In the genomic region with DNA sequence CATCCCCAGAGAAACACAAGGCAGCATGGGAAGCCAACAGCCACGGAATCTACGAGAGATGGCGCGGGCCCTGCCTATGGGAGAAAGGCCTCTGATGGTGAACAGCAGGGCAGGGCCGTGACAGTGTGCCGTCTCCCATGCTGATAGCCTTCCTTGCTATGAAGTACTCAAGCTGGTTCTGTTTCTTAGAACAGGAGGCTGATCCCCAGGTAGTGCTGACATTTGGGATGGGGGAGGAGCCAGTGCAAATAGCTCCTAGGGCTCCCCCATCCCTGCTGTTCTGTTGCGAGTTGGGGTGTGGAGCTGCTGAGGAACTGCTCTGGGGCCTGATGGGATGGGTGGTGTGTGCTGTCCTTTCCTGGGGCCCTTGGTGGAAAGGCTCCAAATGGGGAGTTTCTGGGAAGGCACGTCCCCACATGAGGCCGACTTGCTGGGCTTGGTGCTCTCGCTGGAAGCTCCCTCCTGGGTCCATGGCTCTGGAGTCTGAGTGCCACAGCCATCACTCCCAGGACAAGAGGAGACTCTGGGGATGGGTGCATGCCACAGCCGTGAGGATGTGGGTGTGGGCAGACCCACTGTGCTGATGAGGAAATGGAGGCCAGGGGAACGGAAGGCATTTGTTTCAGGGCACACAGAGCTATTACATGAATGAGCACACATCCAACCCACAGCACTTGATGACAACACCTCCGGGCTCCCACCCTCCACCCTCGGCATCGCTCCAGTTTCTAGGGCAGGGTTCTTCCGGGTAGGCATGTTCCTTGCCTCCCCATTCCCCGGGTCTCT, we compare ENCODE assay signal across 21 cellular contexts.
DNase-seq lines count a peak whose midpoint lies in the region; ATAC-seq and TF ChIP-seq lines count a peak whose summit lies in the region.
"Had no signal": no experiment of that assay in that cellular context is flagged by ENCODE, and none has a peak within 500 bp of the region (broad histone marks: within the 10 kb centered on the region; RNA-seq: fewer than 3 reads in every experiment).

No MANE protein-coding gene starts in this region.

- peaks cover 0 to 19% of the 10 kb centered on the region in 2 donors for H3K36me3 ChIP-seq in adrenal gland (replicated peaks in 1 of 2)
- H3K36me3 ChIP-seq in naive thymus-derived CD4-positive, alpha-beta T cell (ENCODE audit: control insufficient read depth in 2 of 3, insufficient read depth in 3 of 3, low read length in 3 of 3), result peaks cover 0 to 52% (median 6%) of the 10 kb centered on the region in 3 experiments
- H3K36me3 ChIP-seq: ovary had no signal

- no peaks in the 10 kb centered on the region for H3K27me3 ChIP-seq in adrenal gland
- no peaks in the 10 kb centered on the region for H3K27me3 ChIP-seq in naive thymus-derived CD4-positive, alpha-beta T cell (ENCODE audit: control insufficient read depth in 2 of 2, insufficient read depth in 2 of 2, low read length in 2 of 2)
- H3K27me3 ChIP-seq: ovary had no signal

- CTCF ChIA-PET in activated naive CD4-positive, alpha-beta T cell treated with anti-CD3 and anti-CD28 coated beads, Interleukin-2, amount 10 ng/mL, durations not matched to agents 7 days and 5 days (lab: Charles Lee), result no interaction called here
- CTCF ChIA-PET in naive thymus-derived CD4-positive, alpha-beta T cell (lab: Charles Lee), result no interaction called here

- H3K4me1 ChIP-seq in adrenal gland (replicated peaks in 1 of 2), result no peaks in the 10 kb centered on the region
- peaks cover 8 to 20% of the 10 kb centered on the region in 2 donors for H3K4me1 ChIP-seq in naive thymus-derived CD4-positive, alpha-beta T cell (ENCODE audit: control insufficient read depth in 2 of 2, insufficient read depth in 2 of 2, low read length in 2 of 2)

- DNase-seq in activated naive CD4-positive, alpha-beta T cell treated with anti-CD3 and anti-CD28 coated beads, Interleukin-2, amount 10 ng/mL, durations not matched to agents 7 days and 5 days, result peak; percentile 11
- no peak for DNase-seq in activated naive CD4-positive, alpha-beta T cell treated with anti-CD3 and anti-CD28 coated beads, Interleukin-2, amount 50 U/mL, for 16 hours
- DNase-seq in adrenal gland (peak in 5 of 7 donors; percentile 4 to 41 (median 9)), type B pancreatic cell (ENCODE audit: extremely low spot score, unreplicated experiment) (peak; percentile 37), NCI-H2227 (lab: John Stamatoyannopoulos, UW; ENCODE audit: unreplicated experiment) (no peak), COR-L47 (lab: John Stamatoyannopoulos, UW) (no peak)
- DNase-seq in naive thymus-derived CD4-positive, alpha-beta T cell, result peak in 1 of 9 donors; percentile 12
- DNase-seq: activated CD8-positive, alpha-beta memory T cell treated with anti-CD3 and anti-CD28 coated beads, Interleukin-2, amount 10 ng/mL, durations not matched to agents 7 days and 5 days; Calu3; left cardiac atrium; NCI-H1048; NCI-H69; stimulated activated naive B cell treated with anti-CD40 and anti-IgM and Interleukin-4, amounts not matched to agents 10 μg/mL and 1 μg/mL and 100 μg/mL, for 72 hours had no signal

- no peak overlapping the region for H3K4me3 ChIP-seq in adrenal gland
- H3K4me3 ChIP-seq in naive thymus-derived CD4-positive, alpha-beta T cell (ENCODE audit: low read length), result no peak overlapping the region
- H3K4me3 ChIP-seq: GM12878, GM23338, ovary had no signal

- no peak overlapping the region for H3K27ac Mint-ChIP-seq in activated naive CD4-positive, alpha-beta T cell treated with anti-CD3 and anti-CD28 coated beads, Interleukin-2, amount 10 ng/mL, durations not matched to agents 7 days and 5 days
- H3K27ac Mint-ChIP-seq in naive thymus-derived CD4-positive, alpha-beta T cell, result peak overlapping the region in 8 of 9 donors; percentile 13 to 87 (median 52)
- H3K27ac Mint-ChIP-seq in type B pancreatic cell, result no peak overlapping the region
- H3K27ac Mint-ChIP-seq: activated CD8-positive, alpha-beta memory T cell treated with anti-CD3 and anti-CD28 coated beads, Interleukin-2, amount 10 ng/mL, durations not matched to agents 7 days and 5 days; GM23338; stimulated activated naive B cell treated with anti-CD40 and anti-IgM and Interleukin-4, amounts not matched to agents 10 μg/mL and 1 μg/mL and 100 μg/mL, for 72 hours had no signal

- 87 to 94% (median 90%) methylated on average over 13 to 17 of the region's 17 CpGs for WGBS in adrenal gland, 4 donors

- ATAC-seq in naive thymus-derived CD4-positive, alpha-beta T cell, result no peak
- ATAC-seq in GM21526 (IDR thresholded peaks at IDR 0.05; ENCODE audit: low FRiP score, unreplicated experiment), result no peak
- ATAC-seq: activated CD8-positive, alpha-beta memory T cell treated with anti-CD3 and anti-CD28 coated beads, Interleukin-2, amount 10 ng/mL, durations not matched to agents 7 days and 5 days; GM12878; GM23338; left cardiac atrium; Panc1; SK-N-SH treated with all-trans-retinoic acid at 6 μM for 48 hours; stimulated activated naive B cell treated with anti-CD40 and anti-IgM and Interleukin-4, amounts not matched to agents 10 μg/mL and 1 μg/mL and 100 μg/mL, for 72 hours had no signal

- H3K27ac ChIP-seq in adrenal gland, result no peak overlapping the region
- no peak overlapping the region for H3K27ac ChIP-seq in naive thymus-derived CD4-positive, alpha-beta T cell (ENCODE audit: low read depth, low read length)
- H3K27ac ChIP-seq: KMS-11, ovary had no signal

- no peaks in the 10 kb centered on the region for H3K9me3 ChIP-seq in adrenal gland (replicated peaks in 1 of 3)
- H3K9me3 ChIP-seq in naive thymus-derived CD4-positive, alpha-beta T cell (ENCODE audit: control insufficient read depth in 2 of 3, low read length in 3 of 3), result peaks cover 0 to 22% (median 14%) of the 10 kb centered on the region in 3 experiments
- H3K9me3 ChIP-seq: ovary had no signal

- no peaks in the 10 kb centered on the region for H3K27me3 Mint-ChIP-seq in activated naive CD4-positive, alpha-beta T cell treated with anti-CD3 and anti-CD28 coated beads, Interleukin-2, amount 10 ng/mL, durations not matched to agents 7 days and 5 days
- H3K27me3 Mint-ChIP-seq in naive thymus-derived CD4-positive, alpha-beta T cell, result no peaks in the 10 kb centered on the region
- H3K27me3 Mint-ChIP-seq in type B pancreatic cell, result no peaks in the 10 kb centered on the region
- H3K27me3 Mint-ChIP-seq: activated CD8-positive, alpha-beta memory T cell treated with anti-CD3 and anti-CD28 coated beads, Interleukin-2, amount 10 ng/mL, durations not matched to agents 7 days and 5 days; central memory CD8-positive, alpha-beta T cell; stimulated activated naive B cell treated with anti-CD40 and anti-IgM and Interleukin-4, amounts not matched to agents 10 μg/mL and 1 μg/mL and 100 μg/mL, for 72 hours had no signal

- no peak for TF ChIP-seq POLR2A in adrenal gland (IDR thresholded peaks at IDR 0.05)

- H3K4me3 Mint-ChIP-seq in activated naive CD4-positive, alpha-beta T cell treated with anti-CD3 and anti-CD28 coated beads, Interleukin-2, amount 10 ng/mL, durations not matched to agents 7 days and 5 days, result no peak overlapping the region
- H3K4me3 Mint-ChIP-seq in naive thymus-derived CD4-positive, alpha-beta T cell, result no peak overlapping the region
- H3K4me3 Mint-ChIP-seq in type B pancreatic cell, result no peak overlapping the region
- H3K4me3 Mint-ChIP-seq: activated CD8-positive, alpha-beta memory T cell treated with anti-CD3 and anti-CD28 coated beads, Interleukin-2, amount 10 ng/mL, durations not matched to agents 7 days and 5 days; central memory CD8-positive, alpha-beta T cell; GM23338; stimulated activated naive B cell treated with anti-CD40 and anti-IgM and Interleukin-4, amounts not matched to agents 10 μg/mL and 1 μg/mL and 100 μg/mL, for 72 hours had no signal

- POLR2A ChIA-PET in naive thymus-derived CD4-positive, alpha-beta T cell (lab: Charles Lee), result no interaction called here

- intact Hi-C loops in adrenal gland (cut with DNase I), result no loop called here
- intact Hi-C loops in naive thymus-derived CD4-positive, alpha-beta T cell (cut with micrococcal nuclease), result no loop called here

- H3K36me3 Mint-ChIP-seq in activated naive CD4-positive, alpha-beta T cell treated with anti-CD3 and anti-CD28 coated beads, Interleukin-2, amount 10 ng/mL, durations not matched to agents 7 days and 5 days, result peaks cover 74% of the 10 kb centered on the region
- H3K36me3 Mint-ChIP-seq in naive thymus-derived CD4-positive, alpha-beta T cell, result peaks cover 16 to 66% (median 55%) of the 10 kb centered on the region in 5 donors
- peaks cover 19% of the 10 kb centered on the region for H3K36me3 Mint-ChIP-seq in type B pancreatic cell

- peaks cover 26% of the 10 kb centered on the region for H3K4me1 Mint-ChIP-seq in activated naive CD4-positive, alpha-beta T cell treated with anti-CD3 and anti-CD28 coated beads, Interleukin-2, amount 10 ng/mL, durations not matched to agents 7 days and 5 days
- peaks cover 15 to 33% (median 24%) of the 10 kb centered on the region in 7 donors for H3K4me1 Mint-ChIP-seq in naive thymus-derived CD4-positive, alpha-beta T cell
- peaks cover 18% of the 10 kb centered on the region for H3K4me1 Mint-ChIP-seq in type B pancreatic cell (ENCODE audit: unreplicated experiment)

- H3K9me3 Mint-ChIP-seq in activated naive CD4-positive, alpha-beta T cell treated with anti-CD3 and anti-CD28 coated beads, Interleukin-2, amount 10 ng/mL, durations not matched to agents 7 days and 5 days, result peaks cover 18% of the 10 kb centered on the region
- peaks cover 0 to 19% (median 9%) of the 10 kb centered on the region in 11 donors for H3K9me3 Mint-ChIP-seq in naive thymus-derived CD4-positive, alpha-beta T cell
- no peaks in the 10 kb centered on the region for H3K9me3 Mint-ChIP-seq in type B pancreatic cell
- H3K9me3 Mint-ChIP-seq: GM23338 had no signal

- TF ChIP-seq CTCF in adrenal gland (IDR thresholded peaks at IDR 0.05) (no peak), type B pancreatic cell (conservative IDR thresholded peaks at IDR 0.05) (no peak)

Comparison
In these comparisons a context has a peak if more than half of its experiments do, and no peak if none do; other contexts are left out.
1. DNase-seq: peak in activated naive CD4-positive, alpha-beta T cell treated with anti-CD3 and anti-CD28 coated beads, Interleukin-2, amount 10 ng/mL, durations not matched to agents 7 days and 5 days (single experiment), adrenal gland (5 of 7) and type B pancreatic cell (single experiment); none in activated naive CD4-positive, alpha-beta T cell treated with anti-CD3 and anti-CD28 coated beads, Interleukin-2, amount 50 U/mL, for 16 hours (single experiment), NCI-H2227 (single experiment) and COR-L47 (single experiment).
2. H3K27ac Mint-ChIP-seq: peak in naive thymus-derived CD4-positive, alpha-beta T cell (8 of 9); none in activated naive CD4-positive, alpha-beta T cell treated with anti-CD3 and anti-CD28 coated beads, Interleukin-2, amount 10 ng/mL, durations not matched to agents 7 days and 5 days (single experiment) and type B pancreatic cell (single experiment).